Comparison of ENCODE assay signal across 13 cellular contexts in the genomic region with DNA sequence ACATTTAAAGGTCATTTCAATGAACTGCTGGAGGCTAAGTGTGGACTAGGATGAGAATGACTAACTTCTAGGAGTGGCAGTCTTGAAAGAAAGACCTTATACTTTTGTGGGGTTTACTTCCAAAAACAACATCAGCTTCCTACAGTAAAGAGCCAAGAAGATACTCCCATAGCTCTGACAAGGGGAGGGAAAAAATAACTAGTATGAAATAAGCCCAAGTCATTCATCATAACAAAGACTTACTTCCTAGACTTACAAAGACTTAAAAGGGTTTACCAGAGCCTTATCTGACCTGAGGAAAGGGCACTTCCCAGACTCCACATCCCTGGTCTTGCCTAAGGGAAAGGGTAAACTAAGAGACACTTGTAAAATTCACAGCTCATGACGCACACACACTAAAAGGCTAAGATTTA. TPM values are rescaled to one million over a fixed set of nuclear protein-coding genes. Genes with fewer than 3 reads are reported as not detected.
DNase-seq lines count a peak whose midpoint lies in the region; ATAC-seq, FAIRE-seq and TF ChIP-seq lines count a peak whose summit lies in the region.
"Had no signal": no experiment of that assay in that cellular context is flagged by ENCODE, and none has a peak within 500 bp of the region (broad histone marks: within the 10 kb centered on the region; RNA-seq: fewer than 3 reads in every experiment).

No MANE protein-coding gene starts in this region.

- H3K4me3 ChIP-seq in liver (ENCODE audit: low read depth in 1 of 3, low read length in 3 of 3) (no peak overlapping the region), HepG2 (replicated peaks in 1 of 3; ENCODE audit: insufficient read depth in 1 of 3, low read depth in 2 of 3, low read length in 3 of 3) (no peak overlapping the region)

- H3K4me1 ChIP-seq in liver (ENCODE audit: control insufficient read depth in 4 of 4, insufficient read depth in 4 of 4, low read length in 3 of 4): peaks cover 0 to 8% (median 0%) of the 10 kb centered on the region in 4 donors
- H3K4me1 ChIP-seq in HepG2 (ENCODE audit: insufficient read depth, low read length): peaks cover 5% of the 10 kb centered on the region

- ATAC-seq in HepG2 (no peak), memory B cell (ENCODE audit: low read depth) (no peak), HG02870 (IDR thresholded peaks at IDR 0.05; ENCODE audit: unreplicated experiment) (no peak)

- H3K9me3 Mint-ChIP-seq in memory B cell: peaks cover 2% of the 10 kb centered on the region
- peaks cover 9% of the 10 kb centered on the region for H3K9me3 Mint-ChIP-seq in progenitor cell of endocrine pancreas (ENCODE audit: low read depth)

- no peaks in the 10 kb centered on the region for H3K27me3 ChIP-seq in liver (ENCODE audit: control insufficient read depth in 4 of 4, insufficient read depth in 4 of 4, low read length in 3 of 4)
- H3K27me3 ChIP-seq in HepG2 (ENCODE audit: control insufficient read depth in 1 of 2, insufficient read depth in 2 of 2, low read length in 2 of 2): no peaks in the 10 kb centered on the region

- CTCF ChIA-PET in HepG2 (lab: Yijun Ruan, JAX; ENCODE audit: low intra/inter-chr PET ratio, low total read pairs): no interaction called here

- H3K27ac ChIP-seq in liver (ENCODE audit: low read depth in 1 of 2, low read length in 2 of 2) (no peak overlapping the region), HepG2 (ENCODE audit: extremely low read length, insufficient read depth, low read length) (no peak overlapping the region)

- TF ChIP-seq CTCF in liver (IDR thresholded peaks at IDR 0.05; ENCODE audit: low read depth, low read length, missing input control) (no peak), HepG2 (CRISPR knock-in tag; IDR thresholded peaks at IDR 0.05) (no peak), progenitor cell of endocrine pancreas (IDR thresholded peaks at IDR 0.05; ENCODE audit: unreplicated experiment) (no peak)

- H3K36me3 Mint-ChIP-seq in memory B cell: peaks cover 20% of the 10 kb centered on the region
- peaks cover 26% of the 10 kb centered on the region for H3K36me3 Mint-ChIP-seq in progenitor cell of endocrine pancreas (ENCODE audit: insufficient read depth)

- WGBS in liver: 93% methylated on average over 1 of the region's 1 CpG
- WGBS in HepG2 (ENCODE audit: low lambda C conversion rate): 100% methylated on average over 1 of the region's 1 CpG

- H3K4me3 Mint-ChIP-seq in memory B cell (no peak overlapping the region), progenitor cell of endocrine pancreas (ENCODE audit: low read depth) (no peak overlapping the region)

- peak overlapping the region; percentile 56 for H3K27ac Mint-ChIP-seq in memory B cell
- H3K27ac Mint-ChIP-seq in progenitor cell of endocrine pancreas: no peak overlapping the region

- H3K36me3 ChIP-seq in liver (ENCODE audit: control insufficient read depth in 4 of 4, insufficient read depth in 3 of 4, low read depth in 1 of 4, low read length in 3 of 4) (no peaks in the 10 kb centered on the region), HepG2 (replicated peaks in 1 of 2; ENCODE audit: control insufficient read depth in 1 of 2, insufficient read depth in 2 of 2, low read length in 2 of 2) (peaks cover 2 to 16% of the 10 kb centered on the region in 2 experiments; a peak in 4 of 5 replicates)

- DNase-seq in HepG2 (ENCODE audit: low spot score) (no peak), epidermal melanocyte (ENCODE audit: insufficient read length, low spot score) (peak; percentile 31), memory B cell (ENCODE audit: low spot score in 2 of 2) (no peak), progenitor cell of endocrine pancreas (ENCODE audit: low spot score, unreplicated experiment) (no peak), NCI-H2081 (lab: John Stamatoyannopoulos, UW) (no peak)
- no peak for DNase-seq in activated CD4-positive, alpha-beta T cell treated with anti-CD3 and anti-CD28 coated beads for 4 hours
- DNase-seq: ACHN; activated gamma-delta T cell treated with Interleukin-2 at 50 U/mL for 16 hours; NCI-H2227 treated with DMSO at 0.1 percent for 48 hours; SIG-M5; stimulated activated CD4-positive, alpha-beta T cell treated with anti-CD3 and anti-CD28 coated beads, Interleukin-1b, Interleukin-23, amount 100 ng/mL, for 48 hours had no signal

- TF ChIP-seq EP300 in HepG2 (IDR thresholded peaks at IDR 0.05; ENCODE audit: low read depth in 2 of 2, low read length in 2 of 2): no peak
- TF ChIP-seq EP300 in HepG2 (CRISPR knock-in tag; IDR thresholded peaks at IDR 0.05; ENCODE audit: borderline replicate concordance): no peak

- TF ChIP-seq RAD21 in liver (IDR thresholded peaks at IDR 0.05) (no peak), HepG2 (CRISPR knock-in tag; IDR thresholded peaks at IDR 0.05) (no peak)

- TF ChIP-seq POLR2A in HepG2 (IDR thresholded peaks at IDR 0.05; ENCODE audit: insufficient read depth in 1 of 2, low read depth in 2 of 2, low read length in 2 of 2): no peak

- POLR2A ChIA-PET in HepG2 (lab: Yijun Ruan, JAX): no interaction called here

- BruUV-seq in HepG2 (replicated peaks; lab: Mats Ljungman, UMichigan): no TSS peak

- peaks cover 71% of the 10 kb centered on the region for H3K79me2 ChIP-seq in HepG2 (ENCODE audit: insufficient read depth, low read length)

- H3K27me3 Mint-ChIP-seq in memory B cell (no peaks in the 10 kb centered on the region), progenitor cell of endocrine pancreas (no peaks in the 10 kb centered on the region)

- intact Hi-C loops in HepG2 (cut with micrococcal nuclease; ENCODE audit: unreplicated experiment): no loop called here

- H3K9ac ChIP-seq in liver (ENCODE audit: low read depth in 1 of 2, low read length in 2 of 2) (no peak overlapping the region), HepG2 (ENCODE audit: insufficient read depth, low read depth, low read length) (no peak overlapping the region)

- H4K20me1 ChIP-seq in HepG2 (ENCODE audit: insufficient read depth, low read length): peaks cover 16% of the 10 kb centered on the region

- H3K4me1 Mint-ChIP-seq in memory B cell (peaks cover 38% of the 10 kb centered on the region), progenitor cell of endocrine pancreas (ENCODE audit: low read depth) (no peaks in the 10 kb centered on the region)

- FAIRE-seq in HepG2 (lab: Jason Lieb, UNC): no peak

- no peak overlapping the region for H3K4me2 ChIP-seq in HepG2 (ENCODE audit: low read depth, low read length)

- H3K9me3 ChIP-seq in liver (ENCODE audit: control insufficient read depth in 4 of 4, low read length in 3 of 4) (no peaks in the 10 kb centered on the region), HepG2 (ENCODE audit: low read length) (no peaks in the 10 kb centered on the region)

- in situ Hi-C loops in HepG2 (cut with HindIII; ENCODE audit: extremely low pct_ligation_motif_present, low pct_unique_long_range_greater_than_20kb): no loop called here

- no peak overlapping the region for H2AFZ ChIP-seq in HepG2 (ENCODE audit: low read length)

TF ChIP-seq in HepG2, 621 proteins besides CTCF, POLR2A, EP300 and RAD21 (continues in another document):
- TF ChIP-seq ZNF383 (CRISPR knock-in tag; IDR thresholded peaks at IDR 0.05; ENCODE audit: borderline replicate concordance) (no peak), PLRG1 (conservative IDR thresholded peaks at IDR 0.05) (no peak), HHEX (CRISPR knock-in tag; IDR thresholded peaks at IDR 0.05) (no peak), ZNF75D (CRISPR knock-in tag; IDR thresholded peaks at IDR 0.05; ENCODE audit: borderline replicate concordance) (no peak)
- TF ChIP-seq, protein P1, sequence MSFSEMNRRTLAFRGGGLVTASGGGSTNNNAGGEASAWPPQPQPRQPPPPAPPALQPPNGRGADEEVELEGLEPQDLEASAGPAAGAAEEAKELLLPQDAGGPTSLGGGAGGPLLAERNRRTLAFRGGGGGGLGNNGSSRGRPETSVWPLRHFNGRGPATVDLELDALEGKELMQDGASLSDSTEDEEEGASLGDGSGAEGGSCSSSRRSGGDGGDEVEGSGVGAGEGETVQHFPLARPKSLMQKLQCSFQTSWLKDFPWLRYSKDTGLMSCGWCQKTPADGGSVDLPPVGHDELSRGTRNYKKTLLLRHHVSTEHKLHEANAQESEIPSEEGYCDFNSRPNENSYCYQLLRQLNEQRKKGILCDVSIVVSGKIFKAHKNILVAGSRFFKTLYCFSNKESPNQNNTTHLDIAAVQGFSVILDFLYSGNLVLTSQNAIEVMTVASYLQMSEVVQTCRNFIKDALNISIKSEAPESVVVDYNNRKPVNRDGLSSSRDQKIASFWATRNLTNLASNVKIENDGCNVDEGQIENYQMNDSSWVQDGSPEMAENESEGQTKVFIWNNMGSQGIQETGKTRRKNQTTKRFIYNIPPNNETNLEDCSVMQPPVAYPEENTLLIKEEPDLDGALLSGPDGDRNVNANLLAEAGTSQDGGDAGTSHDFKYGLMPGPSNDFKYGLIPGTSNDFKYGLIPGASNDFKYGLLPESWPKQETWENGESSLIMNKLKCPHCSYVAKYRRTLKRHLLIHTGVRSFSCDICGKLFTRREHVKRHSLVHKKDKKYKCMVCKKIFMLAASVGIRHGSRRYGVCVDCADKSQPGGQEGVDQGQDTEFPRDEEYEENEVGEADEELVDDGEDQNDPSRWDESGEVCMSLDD (CRISPR knock-in tag; IDR thresholded peaks at IDR 0.05; ENCODE audit: borderline replicate concordance): no peak

RNA-seq across cellular contexts. Expression of a gene that starts 31.7 kb away (rescaled TPM):
- total RNA-seq in liver: 10 to 100 TPM; 15.2 to 29.1 TPM
- polyA plus RNA-seq in liver: 1 to 10 TPM; 7.0 to 9.3 TPM
- total RNA-seq in HepG2 (2016; rRNA removed; fragmentation: Illumina TruSeq; extraction: Trizol): 54.6 and 64.4 TPM in 2 replicates
- 245 and 284 TPM in 2 replicates for total RNA-seq in HepG2 (2016; cell fraction: cytosol; rRNA removed; fragmentation: Illumina TruSeq; extraction: Trizol; ENCODE audit: low read depth)
- 54.1 and 61.8 TPM in 2 replicates for total RNA-seq in HepG2 (2016; cell fraction: insoluble cytoplasmic fraction; rRNA removed; fragmentation: Illumina TruSeq; extraction: Trizol)
- 83.7 and 98.1 TPM in 2 replicates for total RNA-seq in HepG2 (2016; cell fraction: membrane; rRNA removed; fragmentation: Illumina TruSeq; extraction: Trizol)
- total RNA-seq in HepG2 (2016; cell fraction: nucleus; rRNA removed; fragmentation: Illumina TruSeq; extraction: Trizol): 58.3 and 61.0 TPM in 2 replicates
- 15.9 and 25.0 TPM in 2 replicates for polyA plus RNA-seq in HepG2 (2011; rRNA removed)
- 7.7 and 11.1 TPM in 2 replicates for polyA plus RNA-seq in HepG2 (2011; cell fraction: cytosol; rRNA removed)
- polyA plus RNA-seq in HepG2 (2011; cell fraction: nucleus; rRNA removed): 18.5 and 19.2 TPM in 2 replicates
- polyA plus RNA-seq in HepG2 (2012): 15.2 and 21.2 TPM in 2 replicates
- polyA plus RNA-seq in HepG2 (2016; cell fraction: cytosol; fragmentation: Illumina TruSeq; extraction: Trizol; ENCODE audit: low read depth): 0.86 and 0.93 TPM in 2 replicates
- polyA plus RNA-seq in HepG2 (2016; cell fraction: insoluble cytoplasmic fraction; fragmentation: Illumina TruSeq; extraction: Trizol; ENCODE audit: low read depth): 44.3 and 46.9 TPM in 2 replicates
- polyA plus RNA-seq in HepG2 (2016; cell fraction: membrane; fragmentation: Illumina TruSeq; extraction: Trizol; ENCODE audit: low read depth): 6.4 and 6.9 TPM in 2 replicates
- 52.4 and 57.1 TPM in 2 replicates for polyA plus RNA-seq in HepG2 (2016; cell fraction: nucleus; fragmentation: Illumina TruSeq; extraction: Trizol; ENCODE audit: insufficient read depth, low read depth)
- polyA minus RNA-seq in HepG2 (2011; rRNA and poly(A)+ RNA removed; ENCODE audit: low replicate concordance): 3.7 and 13.7 TPM in 2 replicates
- 36.2 and 37.1 TPM in 2 replicates for polyA minus RNA-seq in HepG2 (2011; cell fraction: cytosol; rRNA and poly(A)+ RNA removed)
- 132 TPM in 2 replicates for polyA minus RNA-seq in HepG2 (2011; cell fraction: nucleus; rRNA and poly(A)+ RNA removed)
- total RNA-seq in progenitor cell of endocrine pancreas: 41.8 and 43.5 TPM in 2 replicates
